In genomic region chr1:36456391-36456928, GRCh38 we compare ENCODE assay signal across 17 cellular contexts. TPM values are rescaled to one million over a fixed set of nuclear protein-coding genes. Genes with fewer than 3 reads are reported as not detected.
"Had no signal": no experiment of that assay in that cellular context is flagged by ENCODE, and none has a peak within 500 bp of the region (broad histone marks: within the 10 kb centered on the region; RNA-seq: fewer than 3 reads in every experiment).

No MANE protein-coding gene starts in this region.

- ATAC-seq: gastroesophageal sphincter; left lobe of liver; naive thymus-derived CD8-positive, alpha-beta T cell; right cardiac atrium; T-cell had no signal

- H3K9me3 ChIP-seq: gastroesophageal sphincter, suprapubic skin, upper lobe of left lung had no signal

- H3K27ac ChIP-seq: coronary artery, gastroesophageal sphincter, suprapubic skin, upper lobe of left lung had no signal

- H3K27me3 Mint-ChIP-seq: naive thymus-derived CD8-positive, alpha-beta T cell; progenitor cell of endocrine pancreas; T-cell had no signal

- DNase-seq: activated effector memory CD4-positive, alpha-beta T cell treated with anti-CD3 and anti-CD28 coated beads, Interleukin-2, amount 50 U/mL, for 16 hours; caudate nucleus; islet precursor cell; mammary epithelial cell; naive thymus-derived CD8-positive, alpha-beta T cell; occipital lobe; right cardiac atrium; stimulated activated CD4-positive, alpha-beta T cell treated with anti-CD3 and anti-CD28 coated beads, Interleukin-1b, Interleukin-23, amount 100 ng/mL, for 48 hours; stimulated activated naive CD4-positive, alpha-beta T cell; T-cell; upper lobe of left lung had no signal

- H3K27ac Mint-ChIP-seq: progenitor cell of endocrine pancreas, T-cell had no signal

- H3K9me3 Mint-ChIP-seq: naive thymus-derived CD8-positive, alpha-beta T cell; T-cell had no signal

RNA-seq across cellular contexts. Expression of gene CSF3R, which starts 26.3 kb away (rescaled TPM):
- total RNA-seq: epithelial cell of proximal tubule, mammary epithelial cell had no signal
